In genomic region chr2:27211943-27212625, GRCh38 we compare ENCODE assay signal across 8 cellular contexts.
DNase-seq lines count a peak whose midpoint lies in the region; ATAC-seq and TF ChIP-seq lines count a peak whose summit lies in the region.

Gene ATRAID (plus strand): TSS chr2:27212041. CDS start chr2:27212369, 328 bp downstream.
Gene SLC5A6 (minus strand): TSS chr2:27212268. CDS start chr2:27207650, 4,618 bp downstream.

- peak; percentile 85 for ATAC-seq in HG03354 (IDR thresholded peaks at IDR 0.05; ENCODE audit: poor library complexity, severe bottlenecking, unreplicated experiment)
- ATAC-seq in activated CD4-positive, CD25-positive, alpha-beta regulatory T cell treated with anti-CD3 and anti-CD28 coated beads, Interleukin-2, amount 50 U/mL, for 24 hours: peak; percentile 89 to 90

- DNase-seq in AG20443 (ENCODE audit: low spot score) (peak; percentile 98), NCI-H446 (lab: John Stamatoyannopoulos, UW) (peak; percentile 55 to 87), islet precursor cell (peak; percentile 95)
- DNase-seq in central memory CD4-positive, alpha-beta T cell: peak; percentile 88
- peak; percentile 87 for DNase-seq in stimulated activated CD4-positive, alpha-beta T cell treated with anti-CD3 and anti-CD28 coated beads, Interleukin-12 subunit alpha, Interleukin-12 subunit beta, amount 100 ng/mL, for 4 hours

- TF ChIP-seq POLR2A in GM19099 (IDR thresholded peaks at IDR 0.05; ENCODE audit: extremely low read depth, insufficient read length, low read depth): peak; percentile 94

Comparison
In these comparisons a context has a peak if more than half of its experiments do, and no peak if none do; other contexts are left out.
1. Peak in every context shown above with its lines: DNase-seq and ATAC-seq.